Comparison of ENCODE assay signal across 10 cellular contexts in the genomic region with DNA sequence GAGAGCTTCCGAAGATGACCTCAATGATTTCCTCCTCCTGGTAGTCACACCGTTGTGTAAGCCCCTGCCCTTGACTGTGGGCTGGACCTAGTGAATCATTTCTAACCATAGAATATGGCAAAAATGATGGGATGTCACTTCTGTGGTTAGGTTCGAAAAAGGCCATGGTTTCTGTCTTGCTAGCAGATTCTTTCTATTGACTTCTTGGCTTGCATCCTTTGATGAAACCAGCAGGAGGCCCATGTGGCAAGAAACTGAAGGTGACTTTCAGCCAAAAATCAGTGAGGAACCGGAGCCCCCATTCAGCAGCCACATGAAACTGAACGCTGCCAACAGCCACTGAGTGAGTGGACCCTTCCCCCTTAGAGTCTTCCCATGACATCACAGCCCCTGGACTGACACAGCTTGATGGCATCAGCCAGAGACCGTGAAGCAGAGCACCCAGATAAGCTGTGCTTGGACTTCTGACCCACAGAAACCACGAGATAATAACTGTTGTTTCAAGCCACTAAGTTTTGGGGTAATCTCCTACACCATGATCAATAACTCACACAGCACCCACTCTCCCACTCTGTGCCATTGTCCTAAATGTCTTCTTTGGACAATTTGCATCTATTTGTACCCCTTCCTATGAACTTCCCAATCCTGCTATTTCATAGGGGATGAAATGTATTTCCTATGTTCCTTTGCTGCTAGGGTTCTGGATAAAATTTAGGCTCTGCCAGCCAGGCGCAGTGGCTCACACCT.
DNase-seq lines count a peak whose midpoint lies in the region; ATAC-seq, FAIRE-seq and TF ChIP-seq lines count a peak whose summit lies in the region.
"Had no signal": no experiment of that assay in that cellular context is flagged by ENCODE, and none has a peak within 500 bp of the region (broad histone marks: within the 10 kb centered on the region; RNA-seq: fewer than 3 reads in every experiment).

No MANE protein-coding gene starts in this region.

- BruUV-seq in GM12878 (replicated peaks; lab: Mats Ljungman, UMichigan) = no TSS peak

- H4K20me1 ChIP-seq in GM12878 (ENCODE audit: control insufficient read depth, insufficient read depth) = no peaks in the 10 kb centered on the region; the same call in 1 of the 2 replicates

- TF ChIP-seq POLR2A in GM12878 (IDR thresholded peaks at IDR 0.05; ENCODE audit: low read depth, low read length) = no peak

- H3K4me1 ChIP-seq in GM12878 (ENCODE audit: control insufficient read depth, insufficient read depth, low read length) = peaks cover 18% of the 10 kb centered on the region
- H3K4me1 ChIP-seq: body of pancreas had no signal

- in situ Hi-C loops in GM12878 (cut with MboI) = loop anchor here (5.0 kb wide), 1 partner anchor 72 kb away; no protein-coding TSS in a partner anchor

- peak overlapping the region; percentile 15; the same call in 1 of the 2 replicates for H3K27ac ChIP-seq in GM12878 (ENCODE audit: control insufficient read depth, insufficient read depth)
- H3K27ac ChIP-seq: body of pancreas had no signal

- RAD21 ChIA-PET in GM12878 (lab: Charles Lee; ENCODE audit: unreplicated experiment) = interaction anchor here (1.0 kb wide), 1 partner anchor 190 kb away, joined by 3 read pairs; no protein-coding TSS in a partner anchor

- SMC1A ChIA-PET in GM12878 (lab: Charles Lee; ENCODE audit: uncharacterized antibody, unreplicated experiment) = no interaction called here

- POLR2A ChIA-PET in GM12878 (lab: Charles Lee) = no interaction called here

- TF ChIP-seq CTCF in GM12878 (IDR thresholded peaks at IDR 0.05 in 2 of 3, conservative IDR thresholded peaks at IDR 0.05 in 1 of 3; ENCODE audit: control insufficient read depth in 2 of 3, extremely low read depth in 1 of 3, insufficient read depth in 1 of 3, low read depth in 3 of 3, low read length in 3 of 3) = peak; percentile 11 to 47 (median 23); a peak in 4 of 6 replicates

- peak in 1 of 2 experiments; percentile 22; a peak in 1 of 4 replicates for TF ChIP-seq EP300 in GM12878 (IDR thresholded peaks at IDR 0.05; ENCODE audit: borderline replicate concordance in 1 of 2, control insufficient read depth in 1 of 2, low read depth in 2 of 2, low read length in 2 of 2)

- FAIRE-seq in GM12878 (lab: Jason Lieb, UNC) = peak; percentile 91
- FAIRE-seq: G401.6 had no signal

- H2AFZ ChIP-seq in GM12878 (ENCODE audit: control insufficient read depth, low read depth, low read length) = no peak overlapping the region

- intact Hi-C loops in GM12878 (cut with micrococcal nuclease; ENCODE audit: unreplicated experiment) = loop anchor here (1.0 to 5.0 kb wide), 4 partner anchors 68 to 203 kb away; no protein-coding TSS in a partner anchor

- CTCF ChIA-PET in GM12878 (lab: Yijun Ruan, JAX) = interaction anchor here (0.9 to 1.2 kb wide), 3 partner anchors 165 to 231 kb away, joined by 3 read pairs; no protein-coding TSS in a partner anchor

- 20% methylated on average over 8 of the region's 8 CpGs for WGBS in GM12878 (ENCODE audit: insufficient coverage, insufficient replicate concordance, low lambda C conversion rate, missing lambda C conversion rate)

- H3K4me2 ChIP-seq in GM12878 (ENCODE audit: control insufficient read depth, insufficient read depth) = peak overlapping the region; percentile 72

- no peak overlapping the region for H3K4me3 ChIP-seq in GM12878
- H3K4me3 ChIP-seq: body of pancreas had no signal

- peak; percentile 83 for DNase-seq in GM12878 (ENCODE audit: low read depth, low spot score)
- DNase-seq in glomerular visceral epithelial cell (ENCODE audit: extremely low spot score) = no peak
- no peak for DNase-seq in kidney tubule cell (ENCODE audit: low spot score)
- DNase-seq in NCI-H82 treated with DMSO at 0.1 percent for 48 hours (lab: John Stamatoyannopoulos, UW; ENCODE audit: unreplicated experiment) = no peak
- DNase-seq: body of pancreas had no signal

- H3K27me3 ChIP-seq in GM12878 (replicated peaks in 1 of 2; ENCODE audit: control insufficient read depth in 2 of 2, insufficient read depth in 2 of 2, low read length in 1 of 2) = no peaks in the 10 kb centered on the region
- H3K27me3 ChIP-seq: body of pancreas had no signal

- H3K9me3 ChIP-seq in GM12878 (replicated peaks; ENCODE audit: control insufficient read depth, insufficient read depth, low read length) = no peaks in the 10 kb centered on the region; the same call in 2 of the 3 replicates
- H3K9me3 ChIP-seq: body of pancreas had no signal

- ATAC-seq in GM18520 (IDR thresholded peaks at IDR 0.05; ENCODE audit: unreplicated experiment) = peak; percentile 73
- ATAC-seq in GM21367 (IDR thresholded peaks at IDR 0.05; ENCODE audit: unreplicated experiment) = peak; percentile 75
- peak; percentile 71 for ATAC-seq in HG03108 (IDR thresholded peaks at IDR 0.05; ENCODE audit: unreplicated experiment)
- peak; percentile 91 for ATAC-seq in GM12878
- ATAC-seq in GM18519 (IDR thresholded peaks at IDR 0.05; ENCODE audit: low FRiP score, unreplicated experiment) = no peak
- ATAC-seq: body of pancreas had no signal

- H3K9ac ChIP-seq in GM12878 (ENCODE audit: control insufficient read depth, insufficient read depth, low read length) = no peak overlapping the region; the same call in 1 of the 2 replicates

- no peaks in the 10 kb centered on the region for H3K36me3 ChIP-seq in GM12878 (ENCODE audit: control insufficient read depth in 2 of 2, insufficient read depth in 2 of 2, low read length in 1 of 2)

- peak; percentile 52 for TF ChIP-seq RAD21 in GM12878 (IDR thresholded peaks at IDR 0.05; ENCODE audit: insufficient read depth, low read depth, low read length)

- H3K79me2 ChIP-seq in GM12878 (ENCODE audit: control insufficient read depth, insufficient read depth, low read length) = no peaks in the 10 kb centered on the region

TF ChIP-seq in GM12878, 131 proteins besides CTCF, POLR2A, EP300 and RAD21 (continues in another document):
- TF ChIP-seq ATF2 (IDR thresholded peaks at IDR 0.05; ENCODE audit: low read length) (peak; percentile 77), ZSCAN29 (IDR thresholded peaks at IDR 0.05) (no peak), IRF4 (IDR thresholded peaks at IDR 0.05; ENCODE audit: low read depth, low read length) (peak; percentile 79; the same call in 1 of the 2 replicates), IKZF2 (IDR thresholded peaks at IDR 0.05) (peak; percentile 46 to 51; a peak in 3 of 4 replicates), IKZF1 (conservative IDR thresholded peaks at IDR 0.05) (0 out of 2 replicates have a peak, but pooled peaks have one; percentile 34), ETV6 (conservative IDR thresholded peaks at IDR 0.05 in 1 of 2, IDR thresholded peaks at IDR 0.05 in 1 of 2; ENCODE audit: borderline replicate concordance in 1 of 2, low read depth in 1 of 2) (peak in 1 of 2 experiments; percentile 96; a peak in 2 of 4 replicates), POU2F2 (IDR thresholded peaks at IDR 0.05; ENCODE audit: borderline replicate concordance, low read depth, low read length) (0 out of 3 replicates have a peak, but pooled peaks have one; percentile 32), CREM (IDR thresholded peaks at IDR 0.05; ENCODE audit: low read depth) (peak; percentile 45; the same call in 1 of the 2 replicates), TCF12 (IDR thresholded peaks at IDR 0.05; ENCODE audit: low read depth, low read length) (0 out of 2 replicates have a peak, but pooled peaks have one; percentile 1), FOXM1 (IDR thresholded peaks at IDR 0.05; ENCODE audit: low read depth, low read length) (peak; percentile 70), JUNB (IDR thresholded peaks at IDR 0.05) (peak; percentile 89), RAD51 (IDR thresholded peaks at IDR 0.05) (no peak), BRCA1 (IDR thresholded peaks at IDR 0.05; ENCODE audit: low read depth, low read length) (no peak), CBX5 (IDR thresholded peaks at IDR 0.05; ENCODE audit: low read depth) (no peak), GABPA (IDR thresholded peaks at IDR 0.05; ENCODE audit: low read depth) (peak; percentile 48; the same call in 1 of the 2 replicates), YY1 (IDR thresholded peaks at IDR 0.05; ENCODE audit: low read depth, low read length) (0 out of 2 replicates have a peak, but pooled peaks have one; percentile 6), EED (IDR thresholded peaks at IDR 0.05; ENCODE audit: low read depth) (peak; percentile 95)
- TF ChIP-seq, protein P1, sequence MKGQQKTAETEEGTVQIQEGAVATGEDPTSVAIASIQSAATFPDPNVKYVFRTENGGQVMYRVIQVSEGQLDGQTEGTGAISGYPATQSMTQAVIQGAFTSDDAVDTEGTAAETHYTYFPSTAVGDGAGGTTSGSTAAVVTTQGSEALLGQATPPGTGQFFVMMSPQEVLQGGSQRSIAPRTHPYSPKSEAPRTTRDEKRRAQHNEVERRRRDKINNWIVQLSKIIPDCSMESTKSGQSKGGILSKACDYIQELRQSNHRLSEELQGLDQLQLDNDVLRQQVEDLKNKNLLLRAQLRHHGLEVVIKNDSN (IDR thresholded peaks at IDR 0.05; ENCODE audit: borderline replicate concordance, extremely low read length, insufficient read depth, low read depth, low read length) = no peak
